Comparison of ENCODE assay signal across 15 cellular contexts in genomic region chr17:48550313-48551205, GRCh38. TPM values are rescaled to one million over a fixed set of nuclear protein-coding genes. Genes with fewer than 3 reads are reported as not detected.
DNase-seq lines count a peak whose midpoint lies in the region; ATAC-seq, FAIRE-seq and TF ChIP-seq lines count a peak whose summit lies in the region.
"Had no signal": no experiment of that assay in that cellular context is flagged by ENCODE, and none has a peak within 500 bp of the region (broad histone marks: within the 10 kb centered on the region; RNA-seq: fewer than 3 reads in every experiment).

No MANE protein-coding gene starts in this region.

- CTCF ChIA-PET in SK-N-SH (lab: Yijun Ruan, JAX) (interaction anchor here (0.7 to 0.8 kb wide), 2 partner anchors 9 to 18 kb away, joined by 3 read pairs; no protein-coding TSS in a partner anchor), H1 (lab: Charles Lee; ENCODE audit: partially characterized antibody) (interaction anchor here (0.6 to 6.6 kb wide), 20 partner anchors 9 to 162 kb away, joined by 3 to 53 read pairs (median 5); partner anchors contain the start of genes HOXB1, HOXB3 and HOXB5)

- H4K5ac ChIP-seq in H1 (ENCODE audit: insufficient read length, low read depth, low read length), result no peak overlapping the region

- no peak overlapping the region for H4K91ac ChIP-seq in H1 (replicated peaks; ENCODE audit: insufficient read length, low read length)

- TF ChIP-seq EP300 in SK-N-SH (IDR thresholded peaks at IDR 0.05; ENCODE audit: borderline replicate concordance in 1 of 2, low read depth in 1 of 2, low read length in 1 of 2) (no peak), H1 (IDR thresholded peaks at IDR 0.05; ENCODE audit: borderline replicate concordance in 1 of 2, low read depth in 2 of 2, low read length in 2 of 2) (no peak), tibial nerve (IDR thresholded peaks at IDR 0.05) (no peak)

- H3K14ac ChIP-seq in H1 (ENCODE audit: insufficient read length), result no peak overlapping the region

- H3K79me1 ChIP-seq in H1 (ENCODE audit: low read depth, low read length), result no peaks in the 10 kb centered on the region

- DNase-seq in SK-N-SH, result no peak
- DNase-seq in H1 (ENCODE audit: low read depth in 1 of 2, low spot score in 2 of 2), result no peak
- DNase-seq in lower lobe of right lung, result no peak
- no peak for DNase-seq in tibial nerve (ENCODE audit: low spot score in 2 of 2)
- DNase-seq in activated CD4-positive, alpha-beta T cell treated with anti-CD3 and anti-CD28 coated beads for 4 hours, result no peak
- DNase-seq in AML-193 (lab: John Stamatoyannopoulos, UW), result no peak
- DNase-seq: left colon, MG63, NCI-H524 treated with DMSO at 0.1 percent for 48 hours, ovary, SHP77 treated with DMSO at 0.1 percent for 48 hours had no signal

- no peaks in the 10 kb centered on the region for H3K9me2 ChIP-seq in SK-N-SH

- no peaks in the 10 kb centered on the region for H3K4me1 ChIP-seq in SK-N-SH (ENCODE audit: control insufficient read depth in 1 of 2, insufficient read depth in 2 of 2, low read depth in 1 of 2, low read length in 1 of 2)
- peaks cover 7 to 29% (median 12%) of the 10 kb centered on the region in 4 experiments for H3K4me1 ChIP-seq in H1 (replicated peaks in 1 of 4; ENCODE audit: control insufficient read depth in 3 of 4, insufficient read depth in 4 of 4, low read length in 3 of 4)
- H3K4me1 ChIP-seq in lower lobe of right lung, result peaks cover 16% of the 10 kb centered on the region
- peaks cover 0 to 29% (median 2%) of the 10 kb centered on the region in 4 donors for H3K4me1 ChIP-seq in tibial nerve

- H2AK5ac ChIP-seq in H1 (ENCODE audit: low read depth, low read length), result no peak overlapping the region

- no peak overlapping the region for H2BK5ac ChIP-seq in H1 (ENCODE audit: low read depth, low read length)

- no peaks in the 10 kb centered on the region for H3K9me3 ChIP-seq in SK-N-SH
- no peaks in the 10 kb centered on the region for H3K9me3 ChIP-seq in H1 (ENCODE audit: insufficient read depth in 2 of 2, low read depth in 1 of 2, low read length in 1 of 2)
- H3K9me3 ChIP-seq in lower lobe of right lung, result no peaks in the 10 kb centered on the region
- H3K9me3 ChIP-seq in tibial nerve, result no peaks in the 10 kb centered on the region
- H3K9me3 ChIP-seq: MG63 had no signal

- no peak overlapping the region for H3K56ac ChIP-seq in H1 (replicated peaks; ENCODE audit: insufficient read length, low read depth, low read length)

- H3K9ac ChIP-seq in SK-N-SH, result no peak overlapping the region
- H3K9ac ChIP-seq in H1 (replicated peaks in 1 of 4; ENCODE audit: extremely low read depth in 1 of 4, low read depth in 3 of 4, low read length in 3 of 4), result no peak overlapping the region

- H3K23ac ChIP-seq in H1 (ENCODE audit: insufficient read length), result no peak overlapping the region

- no peaks in the 10 kb centered on the region; the same call in 1 of the 2 replicates for H3K23me2 ChIP-seq in H1 (ENCODE audit: low read depth, low read length)

- H2BK120ac ChIP-seq in H1 (replicated peaks; ENCODE audit: low read depth, low read length), result no peak overlapping the region

- no peak overlapping the region for H2BK20ac ChIP-seq in H1 (ENCODE audit: low read length)

- H2AFZ ChIP-seq in SK-N-SH (ENCODE audit: low read depth) (no peak overlapping the region), H1 (ENCODE audit: low read length) (no peak overlapping the region)

- H3K27ac ChIP-seq in SK-N-SH (ENCODE audit: low read depth in 2 of 2, low read length in 1 of 2) (no peak overlapping the region), H1 (ENCODE audit: low read depth, low read length) (no peak overlapping the region), lower lobe of right lung (peak overlapping the region; percentile 81), tibial nerve (peak overlapping the region in 3 of 4 donors; percentile 17 to 68 (median 25))
- H3K27ac ChIP-seq: ovary had no signal

- no peak overlapping the region for H2BK12ac ChIP-seq in H1 (ENCODE audit: low read depth, low read length)

- H4K8ac ChIP-seq in H1 (ENCODE audit: extremely low read depth, insufficient read depth, low read length), result no peak overlapping the region; the same call in 1 of the 2 replicates

- H3K4me2 ChIP-seq in SK-N-SH (no peak overlapping the region), H1 (ENCODE audit: insufficient read depth in 1 of 2, low read depth in 2 of 2, low read length in 2 of 2) (peak overlapping the region; percentile 20 to 40; a peak in 3 of 4 replicates)

- H3K4me3 ChIP-seq in SK-N-SH (ENCODE audit: low read depth in 2 of 2, low read length in 1 of 2), result no peak overlapping the region
- H3K4me3 ChIP-seq in H1 (ENCODE audit: extremely low read depth in 1 of 4, insufficient read depth in 2 of 4, low read depth in 3 of 4, low read length in 4 of 4), result peak overlapping the region in 1 of 4 experiments; percentile 12; a peak in 1 of 8 replicates
- no peak overlapping the region for H3K4me3 ChIP-seq in lower lobe of right lung
- H3K4me3 ChIP-seq in tibial nerve, result peak overlapping the region in 1 of 4 donors; percentile 18
- H3K4me3 ChIP-seq: MG63, ovary had no signal

- intact Hi-C loops in lower lobe of right lung (cut with DNase I), result no loop called here

- no peak for TF ChIP-seq POLR2A in H1 (IDR thresholded peaks at IDR 0.05; ENCODE audit: control extremely low read depth in 1 of 2, low read depth in 2 of 2, low read length in 2 of 2)
- TF ChIP-seq POLR2A in tibial nerve (IDR thresholded peaks at IDR 0.05), result no peak

- no peak overlapping the region for H3K18ac ChIP-seq in H1 (ENCODE audit: extremely low read depth, low read length)

- H3K27me3 ChIP-seq in SK-N-SH (ENCODE audit: insufficient read depth) (peaks cover 93% of the 10 kb centered on the region), H1 (replicated peaks in 1 of 4; ENCODE audit: control insufficient read depth in 3 of 4, extremely low read depth in 1 of 4, insufficient read depth in 3 of 4, low read length in 3 of 4) (peaks cover 95 to 100% (median 98%) of the 10 kb centered on the region in 4 experiments), lower lobe of right lung (ENCODE audit: low read depth) (peaks cover 60% of the 10 kb centered on the region), tibial nerve (peaks cover 4 to 74% of the 10 kb centered on the region in 2 donors)
- H3K27me3 ChIP-seq: MG63 had no signal

- ATAC-seq in SK-N-SH treated with all-trans-retinoic acid at 6 μM for 48 hours, result no peak
- ATAC-seq in lower lobe of right lung, result no peak
- ATAC-seq in HG03469 (IDR thresholded peaks at IDR 0.05; ENCODE audit: unreplicated experiment), result no peak
- ATAC-seq: left colon had no signal

- H3K79me2 ChIP-seq in SK-N-SH (ENCODE audit: insufficient read depth) (no peaks in the 10 kb centered on the region), H1 (ENCODE audit: control insufficient read depth in 1 of 2, insufficient read depth in 2 of 2, low read length in 2 of 2) (no peaks in the 10 kb centered on the region)

- H4K20me1 ChIP-seq in SK-N-SH (ENCODE audit: insufficient read depth) (no peaks in the 10 kb centered on the region; the same call in 1 of the 2 replicates), H1 (replicated peaks in 1 of 2; ENCODE audit: control insufficient read depth in 1 of 2, insufficient read depth in 2 of 2, low read length in 2 of 2) (peaks cover 19 to 22% of the 10 kb centered on the region in 2 experiments)

- TF ChIP-seq CTCF in SK-N-SH (IDR thresholded peaks at IDR 0.05) (peak; percentile 24; the same call in 1 of the 2 replicates), H1 (IDR thresholded peaks at IDR 0.05; ENCODE audit: control extremely low read depth in 1 of 3, insufficient read depth in 1 of 3, low read depth in 1 of 3, low read length in 3 of 3) (peak; percentile 49 to 64 (median 50)), lower lobe of right lung (IDR thresholded peaks at IDR 0.05) (no peak), tibial nerve (IDR thresholded peaks at IDR 0.05) (no peak)

- TF ChIP-seq RAD21 in SK-N-SH (IDR thresholded peaks at IDR 0.05; ENCODE audit: low read length) (no peak), H1 (IDR thresholded peaks at IDR 0.05 in 1 of 2, conservative IDR thresholded peaks at IDR 0.05 in 1 of 2; ENCODE audit: low read depth in 2 of 2, low read length in 2 of 2) (peak in 1 of 2 experiments; percentile 43; a peak in 1 of 4 replicates)

- H2BK15ac ChIP-seq in H1 (ENCODE audit: low read length), result 0 out of 2 replicates have a peak overlapping the region, but pooled peaks have one; percentile 29

- H3K36me3 ChIP-seq in SK-N-SH (replicated peaks in 1 of 2; ENCODE audit: control insufficient read depth in 1 of 2, insufficient read depth in 2 of 2, low read length in 1 of 2), result no peaks in the 10 kb centered on the region
- H3K36me3 ChIP-seq in H1 (ENCODE audit: control insufficient read depth in 2 of 4, insufficient read depth in 4 of 4, low read length in 3 of 4), result peaks cover 0 to 3% (median 0%) of the 10 kb centered on the region in 4 experiments; a peak in 1 of 8 replicates
- no peaks in the 10 kb centered on the region for H3K36me3 ChIP-seq in lower lobe of right lung
- no peaks in the 10 kb centered on the region for H3K36me3 ChIP-seq in tibial nerve
- H3K36me3 ChIP-seq: ovary had no signal

- WGBS in SK-N-SH (ENCODE audit: low lambda C conversion rate), result 23% methylated on average over 61 of the region's 81 CpGs
- WGBS in H1 (ENCODE audit: extremely low coverage in 1 of 2, insufficient coverage in 1 of 2, insufficient read length in 1 of 2, insufficient replicate concordance in 2 of 2, low coverage in 1 of 2, low lambda C conversion rate in 2 of 2, missing lambda C conversion rate in 1 of 2), 2 experiments, result 5% methylated on average over 49 of the region's 81 CpGs; no CpG with 5 or more reads in 1 of the 2 experiments
- 36 to 48% methylated on average over 61 to 79 of the region's 81 CpGs for WGBS in tibial nerve, 2 donors

- no peak for FAIRE-seq in H1 (lab: Jason Lieb, UNC)
- FAIRE-seq: A204.1 had no signal

- no peak overlapping the region for H3K4ac ChIP-seq in H1 (replicated peaks; ENCODE audit: insufficient read length, low read depth, low read length)

- H3F3A ChIP-seq in SK-N-SH (replicated peaks; ENCODE audit: insufficient read depth), result peaks cover 4% of the 10 kb centered on the region

- POLR2A ChIA-PET in SK-N-SH (lab: Yijun Ruan, JAX), result no interaction called here
- POLR2A ChIA-PET in H1 (lab: Charles Lee; ENCODE audit: partially characterized antibody), result no interaction called here

RNA-seq across cellular contexts. Expression of gene HOXB2, which starts 5.7 kb away (rescaled TPM):
- polyA plus RNA-seq in SK-N-SH (2012; rRNA removed) (1.2 and 1.9 TPM in 2 replicates), H1 (2011; rRNA removed) (not detected in 2 replicates)
- 0.73 and 1.1 TPM in 2 replicates for polyA plus RNA-seq in SK-N-SH (2012; cell fraction: cytosol; rRNA removed)
- polyA plus RNA-seq in SK-N-SH (2012; cell fraction: nucleus; rRNA removed), result 2.6 and 3.2 TPM in 2 replicates
- total RNA-seq in H1 (2021; fragmentation: NEBNext Ultra II Directional; extraction: Animal tissue kit (Norgen Biotek cat#: 25700)), result not detected in 2 replicates
- polyA plus RNA-seq in H1 (2011; cell fraction: cytosol; rRNA removed), result not detected
- polyA plus RNA-seq in H1 (2011; cell fraction: nucleus; rRNA removed), result not detected
- polyA plus RNA-seq in H1 (2012, experiment 1 of 2), result not detected in 4 replicates
- polyA plus RNA-seq in H1 (2012, experiment 2 of 2), result not detected
- polyA plus RNA-seq in H1 (2013, experiment 1 of 2), result not detected
- not detected for polyA plus RNA-seq in H1 (2013, experiment 2 of 2)
- not detected in 2 replicates for polyA minus RNA-seq in H1 (2011; rRNA and poly(A)+ RNA removed)
- not detected for polyA minus RNA-seq in H1 (2011; cell fraction: cytosol; rRNA and poly(A)+ RNA removed)
- 0.90 TPM for polyA minus RNA-seq in H1 (2011; cell fraction: nucleus; rRNA and poly(A)+ RNA removed)
- total RNA-seq in lower lobe of right lung (5.6 TPM), tibial nerve (10 to 100 TPM in 3 of 4 donors, 1 to 10 TPM in 1; 6.9 to 29.3 (median 19.2) TPM)
- total RNA-seq: temporal lobe had no signal

RNA-seq across cellular contexts. Expression of gene HOXB1, which starts 19.7 kb away (rescaled TPM):
- polyA plus RNA-seq in SK-N-SH (2012; rRNA removed) (not detected in 2 replicates), H1 (2011; rRNA removed) (not detected in 2 replicates)
- not detected in 2 replicates for polyA plus RNA-seq in SK-N-SH (2012; cell fraction: cytosol; rRNA removed)
- polyA plus RNA-seq in SK-N-SH (2012; cell fraction: nucleus; rRNA removed), result not detected in 2 replicates
- total RNA-seq in H1 (2021; fragmentation: NEBNext Ultra II Directional; extraction: Animal tissue kit (Norgen Biotek cat#: 25700)), result not detected in 2 replicates
- polyA plus RNA-seq in H1 (2011; cell fraction: cytosol; rRNA removed), result not detected
- polyA plus RNA-seq in H1 (2011; cell fraction: nucleus; rRNA removed), result not detected
- polyA plus RNA-seq in H1 (2012, experiment 1 of 2), result 0.10 TPM in 1 of 4 replicates, not detected in the others
- 0.08 TPM for polyA plus RNA-seq in H1 (2012, experiment 2 of 2)
- polyA plus RNA-seq in H1 (2013, experiment 1 of 2), result 0.06 TPM
- polyA plus RNA-seq in H1 (2013, experiment 2 of 2), result 0.09 TPM
- not detected in 2 replicates for polyA minus RNA-seq in H1 (2011; rRNA and poly(A)+ RNA removed)
- polyA minus RNA-seq in H1 (2011; cell fraction: cytosol; rRNA and poly(A)+ RNA removed), result not detected
- not detected for polyA minus RNA-seq in H1 (2011; cell fraction: nucleus; rRNA and poly(A)+ RNA removed)
- total RNA-seq in lower lobe of right lung (not detected), tibial nerve (not detected)
- total RNA-seq: left colon, ovary, temporal lobe had no signal
- polyA plus RNA-seq: ovary had no signal

RNA-seq across cellular contexts. Expression of gene HOXB4, which starts 27.6 kb away (rescaled TPM):
- polyA plus RNA-seq in SK-N-SH (2012; rRNA removed) (0.03 TPM in 2 replicates), H1 (2011; rRNA removed) (not detected in 2 replicates)
- polyA plus RNA-seq in SK-N-SH (2012; cell fraction: cytosol; rRNA removed), result 0.03 TPM in 2 replicates
- polyA plus RNA-seq in SK-N-SH (2012; cell fraction: nucleus; rRNA removed), result 0.04 and 0.05 TPM in 2 replicates
- total RNA-seq in H1 (2021; fragmentation: NEBNext Ultra II Directional; extraction: Animal tissue kit (Norgen Biotek cat#: 25700)), result not detected in 2 replicates
- polyA plus RNA-seq in H1 (2011; cell fraction: cytosol; rRNA removed), result not detected
- not detected for polyA plus RNA-seq in H1 (2011; cell fraction: nucleus; rRNA removed)
- not detected in 4 replicates for polyA plus RNA-seq in H1 (2012, experiment 1 of 2)
- polyA plus RNA-seq in H1 (2012, experiment 2 of 2), result not detected
- polyA plus RNA-seq in H1 (2013, experiment 1 of 2), result not detected
- not detected for polyA plus RNA-seq in H1 (2013, experiment 2 of 2)
- polyA minus RNA-seq in H1 (2011; rRNA and poly(A)+ RNA removed), result not detected in 2 replicates
- polyA minus RNA-seq in H1 (2011; cell fraction: cytosol; rRNA and poly(A)+ RNA removed), result not detected
- not detected for polyA minus RNA-seq in H1 (2011; cell fraction: nucleus; rRNA and poly(A)+ RNA removed)
- total RNA-seq in lower lobe of right lung (5.8 TPM), tibial nerve (1 to 10 TPM; 1.2 to 3.5 (median 2.0) TPM)
- total RNA-seq: temporal lobe had no signal

RNA-seq across cellular contexts. Expression of gene HOXB3, which starts 39.5 kb away (rescaled TPM):
- polyA plus RNA-seq in SK-N-SH (2012; rRNA removed), result 0.10 and 0.46 TPM in 2 replicates
- 0.16 and 0.17 TPM in 2 replicates for polyA plus RNA-seq in SK-N-SH (2012; cell fraction: cytosol; rRNA removed)
- 0.64 and 1.1 TPM in 2 replicates for polyA plus RNA-seq in SK-N-SH (2012; cell fraction: nucleus; rRNA removed)
- total RNA-seq in H1 (2021; fragmentation: NEBNext Ultra II Directional; extraction: Animal tissue kit (Norgen Biotek cat#: 25700)), result not detected in 2 replicates
- not detected in 2 replicates for polyA plus RNA-seq in H1 (2011; rRNA removed)
- polyA plus RNA-seq in H1 (2011; cell fraction: cytosol; rRNA removed), result not detected
- polyA plus RNA-seq in H1 (2011; cell fraction: nucleus; rRNA removed), result not detected
- 0.28 TPM in 1 of 4 replicates, not detected in the others for polyA plus RNA-seq in H1 (2012, experiment 1 of 2)
- polyA plus RNA-seq in H1 (2012, experiment 2 of 2), result not detected
- not detected for polyA plus RNA-seq in H1 (2013, experiment 1 of 2)
- polyA plus RNA-seq in H1 (2013, experiment 2 of 2), result not detected
- polyA minus RNA-seq in H1 (2011; rRNA and poly(A)+ RNA removed), result 0.19 TPM in 1 of 2 replicates, not detected in the other
- not detected for polyA minus RNA-seq in H1 (2011; cell fraction: cytosol; rRNA and poly(A)+ RNA removed)
- polyA minus RNA-seq in H1 (2011; cell fraction: nucleus; rRNA and poly(A)+ RNA removed), result 1.00 TPM
- total RNA-seq in lower lobe of right lung, result 11.3 TPM
- total RNA-seq in tibial nerve, result 10 to 100 TPM in 2 of 4 donors, 1 to 10 TPM in 2; 3.7 to 14.1 (median 9.4) TPM
- total RNA-seq: temporal lobe had no signal

RNA-seq across cellular contexts. Expression of gene HOXB5, which starts 43.0 kb away (rescaled TPM):
- polyA plus RNA-seq in SK-N-SH (2012; rRNA removed), result not detected in 2 replicates
- polyA plus RNA-seq in SK-N-SH (2012; cell fraction: cytosol; rRNA removed), result 0.01 TPM in 1 of 2 replicates, not detected in the other
- not detected in 2 replicates for polyA plus RNA-seq in SK-N-SH (2012; cell fraction: nucleus; rRNA removed)
- total RNA-seq in H1 (2021; fragmentation: NEBNext Ultra II Directional; extraction: Animal tissue kit (Norgen Biotek cat#: 25700)), result not detected in 2 replicates
- polyA plus RNA-seq in H1 (2011; rRNA removed), result not detected in 2 replicates
- not detected for polyA plus RNA-seq in H1 (2011; cell fraction: cytosol; rRNA removed)
- not detected for polyA plus RNA-seq in H1 (2011; cell fraction: nucleus; rRNA removed)
- polyA plus RNA-seq in H1 (2012, experiment 1 of 2), result not detected in 4 replicates
- not detected for polyA plus RNA-seq in H1 (2012, experiment 2 of 2)
- not detected for polyA plus RNA-seq in H1 (2013, experiment 1 of 2)
- polyA plus RNA-seq in H1 (2013, experiment 2 of 2), result not detected
- 0.07 TPM in 1 of 2 replicates, not detected in the other for polyA minus RNA-seq in H1 (2011; rRNA and poly(A)+ RNA removed)
- polyA minus RNA-seq in H1 (2011; cell fraction: cytosol; rRNA and poly(A)+ RNA removed), result not detected
- polyA minus RNA-seq in H1 (2011; cell fraction: nucleus; rRNA and poly(A)+ RNA removed), result not detected
- 3.9 TPM for total RNA-seq in lower lobe of right lung
- 1 to 10 TPM in 2 of 4 donors, not detected in 2; 1.6 to 1.8 TPM for total RNA-seq in tibial nerve
- total RNA-seq: temporal lobe had no signal

Comparison
In these comparisons a context has a peak if more than half of its experiments do, and no peak if none do; other contexts are left out.
1. H3K27ac ChIP-seq: peak in lower lobe of right lung (single experiment) and tibial nerve (3 of 4); none in SK-N-SH (0 of 2) and H1 (single experiment).
2. CTCF ChIP-seq: peak in SK-N-SH (single experiment) and H1 (3 of 3); none in lower lobe of right lung (single experiment) and tibial nerve (0 of 5).
3. Of the 17 proteins assayed by ChIP-seq in both H1 and SK-N-SH: peak only in H1: none; only in SK-N-SH: none; in both: CTCF; in neither: 15; mixed calls (peak in some experiments, not most) for 1.